ENCODE assay signal across 18 cellular contexts in genomic region chr3:60588806-60589205, GRCh38.
DNase-seq lines count a peak whose midpoint lies in the region; ATAC-seq and TF ChIP-seq lines count a peak whose summit lies in the region.
"Had no signal": no experiment of that assay in that cellular context is flagged by ENCODE, and none has a peak within 500 bp of the region (broad histone marks: within the 10 kb centered on the region; RNA-seq: fewer than 3 reads in every experiment).

No MANE protein-coding gene starts in this region.

- DNase-seq in AG10803 (ENCODE audit: low read depth) (peak; percentile 39), glomerular visceral epithelial cell (ENCODE audit: extremely low spot score) (peak; percentile 4), activated gamma-delta T cell treated with Interleukin-2 at 50 U/mL for 16 hours (no peak), HAP-1 (ENCODE audit: low spot score in 2 of 2) (no peak), T-helper 9 cell (no peak)
- DNase-seq: activated CD4-positive, alpha-beta T cell treated with anti-CD3 and anti-CD28 coated beads for 36 hours; activated naive CD4-positive, alpha-beta T cell treated with anti-CD3 and anti-CD28 coated beads, Interleukin-2, amount 10 ng/mL, durations not matched to agents 7 days and 5 days; DMS 273 treated with DMSO at 0.1 percent for 48 hours; effector CD4-positive, alpha-beta T cell; NCI-H2029 treated with DMSO at 0.1 percent for 48 hours; nephron progenitor cell; psoas muscle; stimulated activated CD4-positive, alpha-beta T cell treated with anti-CD3 and anti-CD28 coated beads, Interleukin-15, amount 100 ng/mL, for 24 hours; T-helper 2 cell had no signal

- H3K4me1 ChIP-seq in HEK293 (ENCODE audit: control insufficient read depth, insufficient read depth, low read length) (no peaks in the 10 kb centered on the region), HAP-1 (no peaks in the 10 kb centered on the region)
- H3K4me1 ChIP-seq: psoas muscle had no signal

- no peaks in the 10 kb centered on the region for H3K27me3 ChIP-seq in HAP-1 (ENCODE audit: low read depth)

- POLR2A ChIA-PET in HEK293 (lab: Yijun Ruan, JAX), result no interaction called here

- in situ Hi-C loops in HAP-1 (cut with MboI; ENCODE audit: low sequenced_read_pairs), result no loop called here

- no peaks in the 10 kb centered on the region for H3K9me3 ChIP-seq in HEK293 (ENCODE audit: control insufficient read depth, insufficient read depth, low read depth, low read length)
- no peaks in the 10 kb centered on the region for H3K9me3 ChIP-seq in HAP-1
- H3K9me3 ChIP-seq: psoas muscle had no signal

- no peak overlapping the region for H3K27ac ChIP-seq in HEK293 (ENCODE audit: extremely low read depth, low read depth, low read length)
- H3K27ac ChIP-seq: psoas muscle had no signal

- CTCF ChIA-PET in HEK293 (lab: Yijun Ruan, JAX), result no interaction called here

- H3K4me3 ChIP-seq in AG10803 (ENCODE audit: low read length), result no peak overlapping the region
- no peak overlapping the region for H3K4me3 ChIP-seq in HEK293 (ENCODE audit: low read depth, low read length)
- no peak overlapping the region for H3K4me3 ChIP-seq in HAP-1
- H3K4me3 ChIP-seq: psoas muscle had no signal

- H3K36me3 ChIP-seq in HEK293 (ENCODE audit: control insufficient read depth in 2 of 2, insufficient read depth in 1 of 2, low read length in 2 of 2) (no peaks in the 10 kb centered on the region), HAP-1 (replicated peaks) (no peaks in the 10 kb centered on the region)

- ATAC-seq in SK-N-SH treated with all-trans-retinoic acid at 6 μM for 48 hours (peak; percentile 66), GM21576 (IDR thresholded peaks at IDR 0.05; ENCODE audit: unreplicated experiment) (no peak)
- ATAC-seq: activated CD4-positive, alpha-beta T cell treated with anti-CD3 and anti-CD28 coated beads for 36 hours; psoas muscle; Right ventricle myocardium inferior had no signal

- TF ChIP-seq CTCF in AG10803 (conservative IDR thresholded peaks at IDR 0.05; ENCODE audit: low read length) (no peak), HEK293 (tag by site-specific recombination; IDR thresholded peaks at IDR 0.05) (no peak)

TF ChIP-seq in HEK293, 187 proteins besides CTCF, POLR2A, EP300 and RAD21:
- TF ChIP-seq ZNF785 (tag by site-specific recombination; IDR thresholded peaks at IDR 0.05) (no peak), ZNF335 (tag by site-specific recombination; conservative IDR thresholded peaks at IDR 0.05) (no peak), KLF10 (tag by site-specific recombination; IDR thresholded peaks at IDR 0.05) (no peak), GLIS1 (tag by site-specific recombination; IDR thresholded peaks at IDR 0.05) (no peak), ZBTB11 (tag by site-specific recombination; conservative IDR thresholded peaks at IDR 0.05; ENCODE audit: low read depth) (no peak), ZNF184 (tag by site-specific recombination; IDR thresholded peaks at IDR 0.05) (peak; percentile 65; the same call in 1 of the 2 replicates)
TF ChIP-seq in HEK293: peak in this region for 1.

TF ChIP-seq in SK-N-SH treated with all-trans-retinoic acid at 6 μM for 48 hours, 23 proteins besides CTCF, POLR2A, EP300 and RAD21:
- TF ChIP-seq ZNF8 (CRISPR knock-in tag; IDR thresholded peaks at IDR 0.05) (no peak), ZC3H10 (CRISPR knock-in tag; IDR thresholded peaks at IDR 0.05) (no peak), OSR1 (CRISPR knock-in tag; IDR thresholded peaks at IDR 0.05) (no peak), PATZ1 (CRISPR knock-in tag; IDR thresholded peaks at IDR 0.05; ENCODE audit: borderline replicate concordance) (no peak), TSHZ2 (CRISPR knock-in tag; IDR thresholded peaks at IDR 0.05) (no peak), ZNF565 (CRISPR knock-in tag; conservative IDR thresholded peaks at IDR 0.05; ENCODE audit: low read depth) (no peak), TCF4 (CRISPR knock-in tag; IDR thresholded peaks at IDR 0.05; ENCODE audit: borderline replicate concordance) (no peak), TOX (CRISPR knock-in tag; IDR thresholded peaks at IDR 0.05; ENCODE audit: borderline replicate concordance) (no peak), PPARA (CRISPR knock-in tag; IDR thresholded peaks at IDR 0.05; ENCODE audit: borderline replicate concordance) (no peak), ZNF70 (CRISPR knock-in tag; IDR thresholded peaks at IDR 0.05) (no peak), BACH2 (CRISPR knock-in tag; IDR thresholded peaks at IDR 0.05; ENCODE audit: borderline replicate concordance) (no peak), ZFP30 (CRISPR knock-in tag; IDR thresholded peaks at IDR 0.05) (no peak), CSDC2 (CRISPR knock-in tag; IDR thresholded peaks at IDR 0.05) (no peak), CSRNP3 (CRISPR knock-in tag; IDR thresholded peaks at IDR 0.05) (no peak), ARNTL (CRISPR knock-in tag; IDR thresholded peaks at IDR 0.05; ENCODE audit: borderline replicate concordance, low read depth) (no peak), ESRRG (CRISPR knock-in tag; IDR thresholded peaks at IDR 0.05) (no peak)

Comparison
In these comparisons a context has a peak if more than half of its experiments do, and no peak if none do; other contexts are left out.
1. DNase-seq: peak in AG10803 (single experiment) and glomerular visceral epithelial cell (single experiment); none in activated gamma-delta T cell treated with Interleukin-2 at 50 U/mL for 16 hours (single experiment), HAP-1 (0 of 2) and T-helper 9 cell (single experiment).